In the genomic region with DNA sequence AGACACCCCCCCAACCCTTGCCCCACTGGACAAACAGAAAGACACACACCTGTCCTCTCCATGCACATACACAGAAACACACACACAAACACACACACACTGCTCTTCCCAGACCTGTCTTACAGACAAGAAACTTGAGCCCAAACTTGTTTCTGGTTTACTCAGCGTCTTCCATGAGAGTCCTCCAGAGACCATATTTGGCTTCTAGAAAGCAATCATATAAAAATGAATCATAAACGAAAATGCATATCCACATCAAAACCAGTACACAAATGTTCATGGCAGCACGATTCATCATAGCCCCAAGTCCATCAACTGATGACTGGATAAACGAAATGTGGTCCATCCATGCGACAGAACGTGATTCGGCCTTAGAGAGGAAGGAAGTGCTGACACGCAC, we compare ENCODE assay signal across 28 cellular contexts.
"Had no signal": no experiment of that assay in that cellular context is flagged by ENCODE, and none has a peak within 500 bp of the region (broad histone marks: within the 10 kb centered on the region; RNA-seq: fewer than 3 reads in every experiment).

No MANE protein-coding gene starts in this region.

- FAIRE-seq: islet of Langerhans, kidney, small intestine had no signal

- DNase-seq: hypothalamus; immature natural killer cell; left colon; left lung; mesendoderm; naive B cell; natural killer cell; ovary; retina; right cardiac atrium; small intestine; stimulated activated CD4-positive, alpha-beta T cell treated with anti-CD3 and anti-CD28 coated beads, Interleukin-4, amount 100 ng/mL, for 24 hours; stimulated activated CD8-positive, alpha-beta memory T cell treated with anti-CD3 and anti-CD28 coated beads, Interleukin-4, amount 100 ng/mL, for 48 hours; stimulated activated naive B cell treated with anti-CD40 and anti-IgM and Interleukin-4, amounts not matched to agents 10 μg/mL and 1 μg/mL and 100 μg/mL, for 72 hours; stimulated activated naive CD8-positive, alpha-beta T cell treated with anti-CD3 and anti-CD28 coated beads, Interleukin-15, Interleukin-2, amounts not matched to agents 100 U/mL and 50 U/mL, for 24 hours; stomach; testis; thyroid gland; transverse colon; upper lobe of left lung had no signal

- ATAC-seq: left colon; left lung; natural killer cell; right cardiac atrium; sciatic nerve; stimulated activated naive B cell treated with anti-CD40 and anti-IgM and Interleukin-4, amounts not matched to agents 10 μg/mL and 1 μg/mL and 100 μg/mL, for 72 hours; stimulated activated naive CD8-positive, alpha-beta T cell treated with anti-CD3 and anti-CD28 coated beads, Interleukin-15, Interleukin-2, amounts not matched to agents 100 U/mL and 50 U/mL, for 24 hours had no signal

- H3K4me1 Mint-ChIP-seq: immature natural killer cell; mesothelial cell of epicardium; naive B cell; natural killer cell; stimulated activated naive B cell treated with anti-CD40 and anti-IgM and Interleukin-4, amounts not matched to agents 10 μg/mL and 1 μg/mL and 100 μg/mL, for 72 hours had no signal

- H3K27me3 ChIP-seq: left lung, ovary, stomach, testis, thyroid gland, transverse colon, upper lobe of left lung, vagina had no signal

- H3K4me3 ChIP-seq: left lung, lung, ovary, prostate gland, spleen, stomach, testis, thyroid gland, transverse colon, upper lobe of left lung, vagina had no signal

- H3K36me3 ChIP-seq: left lung, ovary, prostate gland, spleen, stomach, thyroid gland, transverse colon, upper lobe of left lung, vagina had no signal

- H3K36me3 Mint-ChIP-seq: immature natural killer cell, natural killer cell had no signal

- H3K27ac Mint-ChIP-seq: immature natural killer cell; mesothelial cell of epicardium; natural killer cell; stimulated activated naive B cell treated with anti-CD40 and anti-IgM and Interleukin-4, amounts not matched to agents 10 μg/mL and 1 μg/mL and 100 μg/mL, for 72 hours had no signal

- H3K4me3 Mint-ChIP-seq: immature natural killer cell; mesothelial cell of epicardium; natural killer cell; stimulated activated naive B cell treated with anti-CD40 and anti-IgM and Interleukin-4, amounts not matched to agents 10 μg/mL and 1 μg/mL and 100 μg/mL, for 72 hours had no signal

- H3K9me3 Mint-ChIP-seq: immature natural killer cell, natural killer cell had no signal
